1 cellular context compared by ENCODE assay signal in the genomic region with DNA sequence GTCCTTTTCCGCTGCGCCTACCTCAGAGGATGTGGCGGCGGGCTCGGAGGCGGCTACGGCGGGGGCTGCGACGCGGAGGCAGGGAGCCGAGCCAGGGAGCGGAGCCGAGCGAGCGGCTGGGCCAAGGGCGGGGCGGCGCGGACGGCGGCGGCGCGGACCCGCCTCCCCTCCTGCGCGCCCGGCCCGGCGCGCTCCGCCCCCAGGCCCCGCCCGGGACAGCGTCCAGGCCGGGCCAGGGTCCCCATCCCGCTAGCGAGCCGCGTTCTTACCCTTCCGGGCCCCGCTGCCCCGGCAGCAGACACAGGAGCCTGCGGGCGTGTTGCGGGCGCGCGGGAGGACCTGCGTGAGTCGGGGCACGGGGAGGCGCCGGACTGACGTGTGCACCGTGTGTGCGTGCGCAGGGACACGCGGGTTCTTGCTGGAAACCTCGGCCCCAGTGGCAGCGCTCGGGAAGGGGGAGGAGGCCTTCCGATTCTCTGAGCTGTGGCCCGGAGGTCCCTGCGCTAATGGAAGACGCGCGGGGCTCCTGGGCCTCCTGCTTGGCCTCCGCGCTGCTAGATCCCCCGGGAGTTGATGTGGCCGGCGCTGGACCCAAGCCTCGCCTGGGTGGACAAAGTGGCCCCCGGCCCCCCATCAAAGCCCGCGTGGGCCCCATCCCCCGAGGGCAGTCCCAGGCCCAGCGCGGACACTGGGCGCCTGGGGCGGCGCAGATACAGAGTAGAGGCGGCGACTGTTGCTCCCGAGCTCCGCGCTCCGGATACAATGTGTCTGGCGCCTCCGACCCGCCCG.
TF ChIP-seq lines count a peak whose summit lies in the region.

A gene with protein sequence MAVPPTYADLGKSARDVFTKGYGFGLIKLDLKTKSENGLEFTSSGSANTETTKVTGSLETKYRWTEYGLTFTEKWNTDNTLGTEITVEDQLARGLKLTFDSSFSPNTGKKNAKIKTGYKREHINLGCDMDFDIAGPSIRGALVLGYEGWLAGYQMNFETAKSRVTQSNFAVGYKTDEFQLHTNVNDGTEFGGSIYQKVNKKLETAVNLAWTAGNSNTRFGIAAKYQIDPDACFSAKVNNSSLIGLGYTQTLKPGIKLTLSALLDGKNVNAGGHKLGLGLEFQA (minus strand): TSS at position 350 of the 789 bp plus-strand sequence. CDS start 11,963 bp downstream, outside the sequence.

TF ChIP-seq in HepG2, 621 proteins besides CTCF, POLR2A, EP300 and RAD21 (continued from another document and continues in another):
- TF ChIP-seq, protein P1, sequence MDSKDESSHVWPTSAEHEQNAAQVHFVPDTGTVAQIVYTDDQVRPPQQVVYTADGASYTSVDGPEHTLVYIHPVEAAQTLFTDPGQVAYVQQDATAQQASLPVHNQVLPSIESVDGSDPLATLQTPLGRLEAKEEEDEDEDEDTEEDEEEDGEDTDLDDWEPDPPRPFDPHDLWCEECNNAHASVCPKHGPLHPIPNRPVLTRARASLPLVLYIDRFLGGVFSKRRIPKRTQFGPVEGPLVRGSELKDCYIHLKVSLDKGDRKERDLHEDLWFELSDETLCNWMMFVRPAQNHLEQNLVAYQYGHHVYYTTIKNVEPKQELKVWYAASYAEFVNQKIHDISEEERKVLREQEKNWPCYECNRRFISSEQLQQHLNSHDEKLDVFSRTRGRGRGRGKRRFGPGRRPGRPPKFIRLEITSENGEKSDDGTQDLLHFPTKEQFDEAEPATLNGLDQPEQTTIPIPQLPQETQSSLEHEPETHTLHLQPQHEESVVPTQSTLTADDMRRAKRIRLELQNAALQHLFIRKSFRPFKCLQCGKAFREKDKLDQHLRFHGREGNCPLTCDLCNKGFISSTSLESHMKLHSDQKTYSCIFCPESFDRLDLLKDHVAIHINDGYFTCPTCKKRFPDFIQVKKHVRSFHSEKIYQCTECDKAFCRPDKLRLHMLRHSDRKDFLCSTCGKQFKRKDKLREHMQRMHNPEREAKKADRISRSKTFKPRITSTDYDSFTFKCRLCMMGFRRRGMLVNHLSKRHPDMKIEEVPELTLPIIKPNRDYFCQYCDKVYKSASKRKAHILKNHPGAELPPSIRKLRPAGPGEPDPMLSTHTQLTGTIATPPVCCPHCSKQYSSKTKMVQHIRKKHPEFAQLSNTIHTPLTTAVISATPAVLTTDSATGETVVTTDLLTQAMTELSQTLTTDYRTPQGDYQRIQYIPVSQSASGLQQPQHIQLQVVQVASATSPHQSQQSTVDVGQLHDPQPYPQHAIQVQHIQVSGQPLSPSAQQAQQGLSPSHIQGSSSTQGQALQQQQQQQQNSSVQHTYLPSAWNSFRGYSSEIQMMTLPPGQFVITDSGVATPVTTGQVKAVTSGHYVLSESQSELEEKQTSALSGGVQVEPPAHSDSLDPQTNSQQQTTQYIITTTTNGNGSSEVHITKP (CRISPR knock-in tag; IDR thresholded peaks at IDR 0.05; ENCODE audit: low read depth): no peak
- TF ChIP-seq TOE1 (CRISPR knock-in tag; IDR thresholded peaks at IDR 0.05): no peak
- TF ChIP-seq ZNF737 (CRISPR knock-in tag; IDR thresholded peaks at IDR 0.05; ENCODE audit: borderline replicate concordance): no peak
- TF ChIP-seq, protein P2, sequence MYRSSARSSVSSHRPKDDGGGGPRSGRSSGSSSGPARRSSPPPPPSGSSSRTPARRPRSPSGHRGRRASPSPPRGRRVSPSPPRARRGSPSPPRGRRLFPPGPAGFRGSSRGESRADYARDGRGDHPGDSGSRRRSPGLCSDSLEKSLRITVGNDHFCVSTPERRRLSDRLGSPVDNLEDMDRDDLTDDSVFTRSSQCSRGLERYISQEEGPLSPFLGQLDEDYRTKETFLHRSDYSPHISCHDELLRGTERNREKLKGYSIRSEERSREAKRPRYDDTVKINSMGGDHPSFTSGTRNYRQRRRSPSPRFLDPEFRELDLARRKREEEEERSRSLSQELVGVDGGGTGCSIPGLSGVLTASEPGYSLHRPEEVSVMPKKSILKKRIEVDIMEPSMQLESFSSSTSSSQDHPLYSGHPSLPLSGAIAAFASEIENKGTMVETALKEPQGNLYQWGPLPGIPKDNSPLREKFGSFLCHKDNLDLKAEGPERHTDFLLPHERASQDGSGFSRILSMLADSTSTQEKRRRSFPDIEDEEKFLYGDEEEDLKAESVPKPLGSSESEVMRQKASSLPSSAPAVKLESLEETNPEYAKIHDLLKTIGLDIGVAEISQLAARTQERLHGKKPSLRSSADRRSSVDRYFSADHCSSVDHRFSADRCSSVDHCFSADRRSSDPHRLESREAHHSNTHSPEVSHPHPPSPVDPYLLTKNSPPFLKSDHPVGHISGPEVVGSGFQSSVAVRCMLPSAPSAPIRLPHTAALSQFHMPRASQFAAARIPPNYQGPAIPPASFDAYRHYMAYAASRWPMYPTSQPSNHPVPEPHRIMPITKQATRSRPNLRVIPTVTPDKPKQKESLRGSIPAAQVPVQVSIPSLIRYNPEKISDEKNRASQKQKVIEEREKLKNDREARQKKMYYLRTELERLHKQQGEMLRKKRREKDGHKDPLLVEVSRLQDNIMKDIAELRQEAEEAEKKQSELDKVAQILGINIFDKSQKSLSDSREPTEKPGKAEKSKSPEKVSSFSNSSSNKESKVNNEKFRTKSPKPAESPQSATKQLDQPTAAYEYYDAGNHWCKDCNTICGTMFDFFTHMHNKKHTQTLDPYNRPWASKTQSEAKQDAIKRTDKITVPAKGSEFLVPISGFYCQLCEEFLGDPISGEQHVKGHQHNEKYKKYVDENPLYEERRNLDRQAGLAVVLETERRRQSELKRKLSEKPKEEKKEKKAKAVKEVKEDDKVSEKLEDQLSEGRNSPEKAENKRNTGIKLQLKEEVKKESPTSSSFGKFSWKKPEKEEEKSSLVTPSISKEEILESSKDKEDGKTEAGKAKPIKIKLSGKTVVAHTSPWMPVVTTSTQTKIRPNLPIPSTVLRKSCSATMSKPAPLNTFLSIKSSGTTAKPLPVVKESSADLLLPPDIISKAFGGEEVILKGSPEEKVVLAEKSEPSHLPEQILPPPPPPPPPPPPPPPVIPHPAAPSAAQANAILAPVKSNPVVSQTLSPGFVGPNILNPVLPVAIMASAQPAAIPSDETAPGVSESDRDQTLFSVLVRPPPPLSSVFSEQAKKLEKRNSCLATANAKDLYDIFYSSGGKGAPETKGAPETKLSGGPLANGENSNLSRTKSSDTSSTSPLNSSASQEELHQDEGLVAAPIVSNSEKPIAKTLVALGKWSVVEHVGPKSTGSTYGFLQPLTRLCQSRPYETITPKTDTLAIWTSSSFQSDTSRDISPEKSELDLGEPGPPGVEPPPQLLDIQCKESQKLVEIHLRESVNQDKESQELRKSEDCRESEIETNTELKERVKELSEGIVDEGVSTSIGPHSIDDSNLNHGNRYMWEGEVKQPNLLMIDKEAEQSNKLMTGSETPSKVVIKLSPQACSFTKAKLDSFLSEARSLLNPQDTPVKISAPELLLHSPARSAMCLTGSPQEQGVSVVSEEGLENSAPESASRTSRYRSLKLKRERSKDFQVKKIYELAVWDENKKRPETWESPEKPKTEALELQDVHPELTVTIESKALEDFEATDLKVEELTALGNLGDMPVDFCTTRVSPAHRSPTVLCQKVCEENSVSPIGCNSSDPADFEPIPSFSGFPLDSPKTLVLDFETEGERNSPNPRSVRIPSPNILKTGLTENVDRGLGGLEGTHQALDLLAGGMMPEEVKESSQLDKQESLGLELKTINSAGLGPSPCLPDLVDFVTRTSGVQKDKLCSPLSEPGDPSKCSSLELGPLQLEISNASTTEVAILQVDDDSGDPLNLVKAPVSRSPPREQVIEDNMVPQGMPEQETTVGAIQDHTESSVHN (CRISPR knock-in tag; IDR thresholded peaks at IDR 0.05): no peak
- TF ChIP-seq SRSF9 (IDR thresholded peaks at IDR 0.05; ENCODE audit: borderline replicate concordance, insufficient read depth, low read depth, low read length, poor library complexity, severe bottlenecking): no peak
- peak; percentile 86; the same call in 1 of the 2 replicates for TF ChIP-seq HOXA9 (CRISPR knock-in tag; IDR thresholded peaks at IDR 0.05; ENCODE audit: borderline replicate concordance)
- no peak; the same call in none of the 2 replicates for TF ChIP-seq TGIF2 (CRISPR knock-in tag; IDR thresholded peaks at IDR 0.05)
- TF ChIP-seq HMG20A (CRISPR knock-in tag; IDR thresholded peaks at IDR 0.05; ENCODE audit: borderline replicate concordance): peak; percentile 21; the same call in 1 of the 2 replicates
- TF ChIP-seq HES4 (CRISPR knock-in tag; IDR thresholded peaks at IDR 0.05; ENCODE audit: borderline replicate concordance): peak; percentile 75
- TF ChIP-seq TBX2 (CRISPR knock-in tag; IDR thresholded peaks at IDR 0.05; ENCODE audit: borderline replicate concordance): no peak; the same call in 1 of the 2 replicates
- TF ChIP-seq ZBTB42 (CRISPR knock-in tag; IDR thresholded peaks at IDR 0.05): peak; percentile 58; the same call in 1 of the 2 replicates
- peak; percentile 69 for TF ChIP-seq GATAD1 (CRISPR knock-in tag; IDR thresholded peaks at IDR 0.05)
- no peak; the same call in 1 of the 2 replicates for TF ChIP-seq FOXA3 (CRISPR knock-in tag; IDR thresholded peaks at IDR 0.05)
- peak; percentile 84; the same call in 1 of the 2 replicates for TF ChIP-seq SRY (CRISPR knock-in tag; IDR thresholded peaks at IDR 0.05)
- TF ChIP-seq, protein P3, sequence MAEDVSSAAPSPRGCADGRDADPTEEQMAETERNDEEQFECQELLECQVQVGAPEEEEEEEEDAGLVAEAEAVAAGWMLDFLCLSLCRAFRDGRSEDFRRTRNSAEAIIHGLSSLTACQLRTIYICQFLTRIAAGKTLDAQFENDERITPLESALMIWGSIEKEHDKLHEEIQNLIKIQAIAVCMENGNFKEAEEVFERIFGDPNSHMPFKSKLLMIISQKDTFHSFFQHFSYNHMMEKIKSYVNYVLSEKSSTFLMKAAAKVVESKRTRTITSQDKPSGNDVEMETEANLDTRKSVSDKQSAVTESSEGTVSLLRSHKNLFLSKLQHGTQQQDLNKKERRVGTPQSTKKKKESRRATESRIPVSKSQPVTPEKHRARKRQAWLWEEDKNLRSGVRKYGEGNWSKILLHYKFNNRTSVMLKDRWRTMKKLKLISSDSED (CRISPR knock-in tag; IDR thresholded peaks at IDR 0.05): no peak
- no peak; the same call in 1 of the 2 replicates for TF ChIP-seq NFATC3 (CRISPR knock-in tag; IDR thresholded peaks at IDR 0.05)
- TF ChIP-seq, protein P4, sequence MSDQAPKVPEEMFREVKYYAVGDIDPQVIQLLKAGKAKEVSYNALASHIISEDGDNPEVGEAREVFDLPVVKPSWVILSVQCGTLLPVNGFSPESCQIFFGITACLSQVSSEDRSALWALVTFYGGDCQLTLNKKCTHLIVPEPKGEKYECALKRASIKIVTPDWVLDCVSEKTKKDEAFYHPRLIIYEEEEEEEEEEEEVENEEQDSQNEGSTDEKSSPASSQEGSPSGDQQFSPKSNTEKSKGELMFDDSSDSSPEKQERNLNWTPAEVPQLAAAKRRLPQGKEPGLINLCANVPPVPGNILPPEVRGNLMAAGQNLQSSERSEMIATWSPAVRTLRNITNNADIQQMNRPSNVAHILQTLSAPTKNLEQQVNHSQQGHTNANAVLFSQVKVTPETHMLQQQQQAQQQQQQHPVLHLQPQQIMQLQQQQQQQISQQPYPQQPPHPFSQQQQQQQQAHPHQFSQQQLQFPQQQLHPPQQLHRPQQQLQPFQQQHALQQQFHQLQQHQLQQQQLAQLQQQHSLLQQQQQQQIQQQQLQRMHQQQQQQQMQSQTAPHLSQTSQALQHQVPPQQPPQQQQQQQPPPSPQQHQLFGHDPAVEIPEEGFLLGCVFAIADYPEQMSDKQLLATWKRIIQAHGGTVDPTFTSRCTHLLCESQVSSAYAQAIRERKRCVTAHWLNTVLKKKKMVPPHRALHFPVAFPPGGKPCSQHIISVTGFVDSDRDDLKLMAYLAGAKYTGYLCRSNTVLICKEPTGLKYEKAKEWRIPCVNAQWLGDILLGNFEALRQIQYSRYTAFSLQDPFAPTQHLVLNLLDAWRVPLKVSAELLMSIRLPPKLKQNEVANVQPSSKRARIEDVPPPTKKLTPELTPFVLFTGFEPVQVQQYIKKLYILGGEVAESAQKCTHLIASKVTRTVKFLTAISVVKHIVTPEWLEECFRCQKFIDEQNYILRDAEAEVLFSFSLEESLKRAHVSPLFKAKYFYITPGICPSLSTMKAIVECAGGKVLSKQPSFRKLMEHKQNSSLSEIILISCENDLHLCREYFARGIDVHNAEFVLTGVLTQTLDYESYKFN (CRISPR knock-in tag; conservative IDR thresholded peaks at IDR 0.05): no peak
- TF ChIP-seq AHR (CRISPR knock-in tag; IDR thresholded peaks at IDR 0.05): peak; percentile 21; the same call in 1 of the 2 replicates
- TF ChIP-seq, protein P5, sequence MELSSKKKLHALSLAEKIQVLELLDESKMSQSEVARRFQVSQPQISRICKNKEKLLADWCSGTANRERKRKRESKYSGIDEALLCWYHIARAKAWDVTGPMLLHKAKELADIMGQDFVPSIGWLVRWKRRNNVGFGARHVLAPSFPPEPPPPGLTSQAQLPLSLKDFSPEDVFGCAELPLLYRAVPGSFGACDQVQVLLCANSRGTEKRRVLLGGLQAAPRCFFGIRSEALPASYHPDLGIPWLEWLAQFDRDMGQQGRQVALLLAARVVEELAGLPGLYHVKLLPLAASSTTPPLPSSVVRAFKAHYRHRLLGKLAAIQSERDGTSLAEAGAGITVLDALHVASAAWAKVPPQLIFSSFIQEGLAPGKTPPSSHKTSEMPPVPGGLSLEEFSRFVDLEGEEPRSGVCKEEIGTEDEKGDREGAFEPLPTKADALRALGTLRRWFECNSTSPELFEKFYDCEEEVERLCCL (CRISPR knock-in tag; IDR thresholded peaks at IDR 0.05; ENCODE audit: borderline replicate concordance): peak; percentile 82; the same call in 1 of the 2 replicates
- TF ChIP-seq HCFC1 (IDR thresholded peaks at IDR 0.05; ENCODE audit: low read depth, low read length): no peak
- no peak for TF ChIP-seq NAIF1 (CRISPR knock-in tag; IDR thresholded peaks at IDR 0.05; ENCODE audit: borderline replicate concordance)
- TF ChIP-seq ZNF138 (CRISPR knock-in tag; IDR thresholded peaks at IDR 0.05; ENCODE audit: low read depth): no peak
- no peak for TF ChIP-seq PPARG (CRISPR knock-in tag; conservative IDR thresholded peaks at IDR 0.05)
- TF ChIP-seq, protein P6, sequence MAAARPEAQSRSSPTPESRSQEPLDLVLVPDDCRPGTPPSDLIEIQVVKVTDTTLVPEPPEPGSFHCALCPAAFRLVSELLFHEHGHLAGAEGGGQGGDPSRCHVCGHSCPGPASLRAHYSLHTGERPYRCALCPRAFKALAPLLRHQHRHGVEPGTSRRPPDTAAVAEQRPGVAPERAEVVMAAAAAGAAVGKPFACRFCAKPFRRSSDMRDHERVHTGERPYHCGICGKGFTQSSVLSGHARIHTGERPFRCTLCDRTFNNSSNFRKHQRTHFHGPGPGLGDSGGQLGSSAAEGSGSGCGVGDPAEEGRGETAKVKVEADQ (CRISPR knock-in tag; IDR thresholded peaks at IDR 0.05; ENCODE audit: borderline replicate concordance): peak; percentile 84
